ENCODE assay signal across 8 cellular contexts in the genomic region with DNA sequence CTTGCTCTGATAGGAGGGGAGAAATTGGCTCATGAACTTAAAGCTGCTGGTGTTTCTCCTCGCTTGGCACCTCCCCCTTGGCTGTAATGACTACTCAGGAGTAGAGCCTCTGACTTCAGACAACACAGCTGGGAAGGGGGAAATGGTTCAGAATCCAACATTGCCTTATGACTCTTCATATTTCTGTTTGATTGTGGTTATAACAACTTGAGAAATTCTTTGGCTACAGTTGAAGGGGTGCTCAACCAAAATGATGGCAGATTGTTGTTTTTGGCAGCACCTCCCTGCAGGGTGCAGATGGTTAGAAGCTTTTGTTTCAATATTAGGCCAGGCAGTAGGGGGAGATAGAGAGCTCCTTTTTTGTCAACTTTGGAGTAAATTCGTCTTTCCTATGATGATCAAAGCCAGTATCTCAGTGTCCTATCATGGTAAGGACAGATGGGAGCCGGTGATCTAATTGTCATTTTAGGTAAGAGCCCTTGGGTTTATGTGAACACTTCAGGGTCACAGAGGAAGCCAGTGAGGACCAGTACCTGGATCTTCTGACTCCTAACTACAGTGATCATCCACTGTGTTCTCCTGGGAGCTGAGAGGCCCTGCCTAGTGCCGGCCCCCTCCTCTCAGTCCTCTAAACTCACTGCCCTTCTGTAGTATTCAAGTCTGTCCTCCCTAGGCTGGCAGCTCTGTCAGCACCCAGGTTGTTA. TPM values are rescaled to one million over a fixed set of nuclear protein-coding genes. Genes with fewer than 3 reads are reported as not detected.
DNase-seq lines count a peak whose midpoint lies in the region; ATAC-seq and TF ChIP-seq lines count a peak whose summit lies in the region.

No MANE protein-coding gene starts in this region.

- H3K4me3 Mint-ChIP-seq in activated CD4-positive, alpha-beta T cell treated with anti-CD3 and anti-CD28 coated beads for 36 hours, result no peak overlapping the region

- peak overlapping the region in 43 of 59 donors; percentile 2 to 76 (median 47) for H3K27ac ChIP-seq in dorsolateral prefrontal cortex
- H3K27ac ChIP-seq in tibial nerve, result peak overlapping the region in 3 of 4 donors; percentile 4 to 64 (median 38)

- no peaks in the 10 kb centered on the region for H3K9me3 ChIP-seq in tibial nerve

- H3K4me1 ChIP-seq in tibial nerve, result peaks cover 0 to 37% (median 7%) of the 10 kb centered on the region in 4 donors

- no peaks in the 10 kb centered on the region for H3K9me3 Mint-ChIP-seq in activated CD4-positive, alpha-beta T cell treated with anti-CD3 and anti-CD28 coated beads for 36 hours (ENCODE audit: low read depth)

- WGBS in tibial nerve, 2 donors, result 35 to 40% methylated on average over 4 of the region's 4 CpGs

- H3K36me3 Mint-ChIP-seq in activated CD4-positive, alpha-beta T cell treated with anti-CD3 and anti-CD28 coated beads for 36 hours (ENCODE audit: low read depth), result peaks cover 54% of the 10 kb centered on the region

- H3K4me3 ChIP-seq in dorsolateral prefrontal cortex (no peak overlapping the region), tibial nerve (no peak overlapping the region)

- no peaks in the 10 kb centered on the region for H3K27me3 Mint-ChIP-seq in activated CD4-positive, alpha-beta T cell treated with anti-CD3 and anti-CD28 coated beads for 36 hours

- no peaks in the 10 kb centered on the region for H3K27me3 ChIP-seq in dorsolateral prefrontal cortex
- H3K27me3 ChIP-seq in tibial nerve, result no peaks in the 10 kb centered on the region

- peak in 1 of 2 donors; percentile 68 for TF ChIP-seq EP300 in tibial nerve (IDR thresholded peaks at IDR 0.05)

- H3K27ac Mint-ChIP-seq in activated CD4-positive, alpha-beta T cell treated with anti-CD3 and anti-CD28 coated beads for 36 hours, result peak overlapping the region; percentile 47

- CTCF ChIA-PET in activated CD4-positive, alpha-beta T cell treated with anti-CD3 and anti-CD28 coated beads for 36 hours (lab: Charles Lee), result interaction anchor here (0.5 to 4.8 kb wide), 22 partner anchors 10 to 545 kb away, joined by 3 to 62 read pairs (median 4); no protein-coding TSS in a partner anchor

- POLR2A ChIA-PET in activated CD4-positive, alpha-beta T cell treated with anti-CD3 and anti-CD28 coated beads for 36 hours (lab: Charles Lee), result interaction anchor here (0.5 to 1.0 kb wide), 2 partner anchors 15 to 386 kb away, joined by 4 to 6 read pairs; no protein-coding TSS in a partner anchor

- H3K36me3 ChIP-seq in tibial nerve, result peaks cover 0 to 65% (median 0%) of the 10 kb centered on the region in 3 donors

- peak; percentile 28 for DNase-seq in activated CD4-positive, alpha-beta T cell treated with anti-CD3 and anti-CD28 coated beads for 36 hours
- no peak for DNase-seq in activated CD4-positive, alpha-beta T cell treated with anti-CD3 and anti-CD28 coated beads for 1 hour
- DNase-seq in HT1080 (ENCODE audit: low read depth), result peak; percentile 78
- DNase-seq in RPMI8226, result peak; percentile 65
- DNase-seq in dorsolateral prefrontal cortex, result peak in 1 of 10 donors; percentile 11
- peak; percentile 72 to 91 for DNase-seq in lung microvascular endothelial cell (ENCODE audit: low read depth in 2 of 2)
- DNase-seq in tibial nerve (ENCODE audit: low spot score in 2 of 2), result peak in 1 of 2 donors; percentile 88
- no peak for DNase-seq in NCI-H2107 treated with DMSO at 0.1 percent for 48 hours (lab: John Stamatoyannopoulos, UW; ENCODE audit: unreplicated experiment)

- TF ChIP-seq CTCF in dorsolateral prefrontal cortex (IDR thresholded peaks at IDR 0.05 in 54 of 56, conservative IDR thresholded peaks at IDR 0.05 in 2 of 56; ENCODE audit: low read depth in 1 of 56, partially characterized antibody in 56 of 56) (peak; percentile 58 to 85 (median 76)), tibial nerve (IDR thresholded peaks at IDR 0.05) (peak; percentile 60 to 81 (median 69))

- intact Hi-C loops in activated CD4-positive, alpha-beta T cell treated with anti-CD3 and anti-CD28 coated beads for 36 hours (cut with DNase I, micrococcal nuclease), result loop anchor here (1.0 to 5.0 kb wide), 3 partner anchors 92 to 148 kb away; partner anchors contain the start of gene TGM2 (in 2 of the 2)
- intact Hi-C loops in dorsolateral prefrontal cortex (cut with DNase I), result loop anchor here in 1 of 2 donors (10.0 kb wide), 1 partner anchor 241 kb away; no protein-coding TSS in a partner anchor

- peaks cover 12% of the 10 kb centered on the region for H3K4me1 Mint-ChIP-seq in activated CD4-positive, alpha-beta T cell treated with anti-CD3 and anti-CD28 coated beads for 36 hours

- TF ChIP-seq POLR2A in tibial nerve (IDR thresholded peaks at IDR 0.05), result no peak

- ATAC-seq in activated CD4-positive, alpha-beta T cell treated with anti-CD3 and anti-CD28 coated beads for 36 hours, result peak; percentile 83

RNA-seq across cellular contexts. Expression of gene RPRD1B, which starts 39.9 kb away (rescaled TPM):
- 10 to 100 TPM; 29.9 to 36.4 TPM for total RNA-seq in activated CD4-positive, alpha-beta T cell treated with anti-CD3 and anti-CD28 coated beads for 36 hours
- total RNA-seq in HT1080 (2014; rRNA removed; shearing (Covaris generic)), result 14.0 and 21.2 TPM in 2 replicates
- polyA plus RNA-seq in HT1080 (2015; cell fraction: cytosol; rRNA removed), result 21.1 and 24.2 TPM in 2 replicates
- polyA plus RNA-seq in HT1080 (2015; cell fraction: nucleus; rRNA removed), result 31.6 and 41.2 TPM in 2 replicates
- total RNA-seq in dorsolateral prefrontal cortex, result 10 to 100 TPM; 25.4 to 59.2 (median 41.5) TPM
- total RNA-seq in lung microvascular endothelial cell, result 10.0 and 17.5 TPM in 2 replicates
- total RNA-seq in tibial nerve, result 10 to 100 TPM; 28.5 to 36.3 (median 35.1) TPM

RNA-seq across cellular contexts. Expression of gene TTI1, which starts 40.2 kb away (rescaled TPM):
- total RNA-seq in activated CD4-positive, alpha-beta T cell treated with anti-CD3 and anti-CD28 coated beads for 36 hours, result 10 to 100 TPM; 35.6 to 36.7 TPM
- 22.4 and 27.3 TPM in 2 replicates for total RNA-seq in HT1080 (2014; rRNA removed; shearing (Covaris generic))
- 21.0 and 21.2 TPM in 2 replicates for polyA plus RNA-seq in HT1080 (2015; cell fraction: cytosol; rRNA removed)
- polyA plus RNA-seq in HT1080 (2015; cell fraction: nucleus; rRNA removed), result 39.8 and 41.6 TPM in 2 replicates
- total RNA-seq in dorsolateral prefrontal cortex (10 to 100 TPM; 17.1 to 36.0 (median 23.2) TPM), lung microvascular endothelial cell (12.0 and 14.7 TPM in 2 replicates), tibial nerve (10 to 100 TPM in 3 of 4 donors, 1 to 10 TPM in 1; 8.2 to 14.2 (median 10.8) TPM)

Comparison
In these comparisons a context has a peak if more than half of its experiments do, and no peak if none do; other contexts are left out.
1. DNase-seq: peak in activated CD4-positive, alpha-beta T cell treated with anti-CD3 and anti-CD28 coated beads for 36 hours (single experiment), HT1080 (single experiment), RPMI8226 (single experiment) and lung microvascular endothelial cell (2 of 2); none in activated CD4-positive, alpha-beta T cell treated with anti-CD3 and anti-CD28 coated beads for 1 hour (single experiment) and NCI-H2107 treated with DMSO at 0.1 percent for 48 hours (single experiment).